In genomic region chr14:106549064-106549463, GRCh38 we compare ENCODE assay signal across 8 cellular contexts.
"Had no signal": no experiment of that assay in that cellular context is flagged by ENCODE, and none has a peak within 500 bp of the region (broad histone marks: within the 10 kb centered on the region; RNA-seq: fewer than 3 reads in every experiment).

No MANE protein-coding gene starts in this region.

- H3K9ac ChIP-seq: GM23248 had no signal

- H3K27ac ChIP-seq: GM23248, HL-60 had no signal

- H3K4me3 ChIP-seq: GM23248, HAP-1 had no signal

- FAIRE-seq: HepG2 had no signal

- H3K36me3 ChIP-seq: HAP-1 had no signal

- ATAC-seq: HCT116, HepG2 had no signal

- DNase-seq: GM23248, GOT3, H7, HFFc6 had no signal

- H3K4me1 ChIP-seq: HAP-1 had no signal

- H3K9me3 ChIP-seq: HAP-1 had no signal
